17 cellular contexts compared by ENCODE assay signal in the genomic region with DNA sequence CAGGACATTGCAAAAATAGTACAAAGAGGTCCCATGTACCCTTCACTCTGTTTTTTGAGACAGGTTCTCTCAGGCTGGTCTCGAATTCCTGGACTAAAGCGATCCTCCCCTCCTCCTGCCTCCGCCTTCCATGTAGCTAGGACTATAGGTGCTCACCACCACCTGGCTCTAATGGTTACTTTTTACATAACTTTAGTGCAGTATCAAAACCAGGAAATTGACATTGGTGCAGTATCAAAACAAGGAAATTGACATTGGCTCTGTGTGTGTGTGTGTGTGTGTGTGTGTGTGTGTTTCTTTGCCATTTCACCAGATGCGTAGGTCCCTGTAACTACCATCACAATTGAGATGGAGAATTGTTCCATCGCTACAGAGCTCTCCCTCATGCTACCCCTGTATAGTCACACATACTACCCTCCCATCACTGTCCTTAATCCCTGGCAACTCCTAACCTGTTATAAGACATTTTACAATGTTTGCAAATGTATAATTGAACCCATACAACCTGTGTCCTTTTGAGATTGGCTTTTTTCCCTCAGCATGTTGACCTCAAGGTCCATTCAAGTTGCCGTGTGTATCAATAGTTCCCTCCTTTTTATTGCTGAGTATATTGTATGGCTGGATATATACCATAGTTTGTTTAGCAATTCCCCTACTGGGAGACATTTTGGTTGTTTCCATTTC. TPM values are rescaled to one million over a fixed set of nuclear protein-coding genes. Genes with fewer than 3 reads are reported as not detected.
DNase-seq lines count a peak whose midpoint lies in the region; ATAC-seq and TF ChIP-seq lines count a peak whose summit lies in the region.
"Had no signal": no experiment of that assay in that cellular context is flagged by ENCODE, and none has a peak within 500 bp of the region (broad histone marks: within the 10 kb centered on the region; RNA-seq: fewer than 3 reads in every experiment).

No MANE protein-coding gene starts in this region.

- H3K27me3 Mint-ChIP-seq in CD4-positive, alpha-beta T cell = no peaks in the 10 kb centered on the region
- H3K27me3 Mint-ChIP-seq in T-cell = no peaks in the 10 kb centered on the region
- no peaks in the 10 kb centered on the region for H3K27me3 Mint-ChIP-seq in chondrocyte (ENCODE audit: low read depth)

- peak overlapping the region; percentile 37; the same call in 1 of the 2 replicates for H3K27ac ChIP-seq in C4-2B
- no peak overlapping the region for H3K27ac ChIP-seq in CD4-positive, alpha-beta T cell (ENCODE audit: low read depth, low read length)
- H3K27ac ChIP-seq: HL-60, Peyer's patch had no signal

- peaks cover 93% of the 10 kb centered on the region for H3K4me1 Mint-ChIP-seq in CD4-positive, alpha-beta T cell (ENCODE audit: low read depth)
- peaks cover 88 to 90% (median 89%) of the 10 kb centered on the region in 3 donors for H3K4me1 Mint-ChIP-seq in T-cell
- no peaks in the 10 kb centered on the region for H3K4me1 Mint-ChIP-seq in chondrocyte (ENCODE audit: low read depth)

- TF ChIP-seq CTCF in C4-2B (conservative IDR thresholded peaks at IDR 0.05) (no peak), mucosa of descending colon (IDR thresholded peaks at IDR 0.05) (no peak), chondrocyte (IDR thresholded peaks at IDR 0.05) (no peak)
- TF ChIP-seq CTCF in CD4-positive, alpha-beta T cell (IDR thresholded peaks at IDR 0.05) = no peak

- H3K9me3 ChIP-seq in CD4-positive, alpha-beta T cell (ENCODE audit: control insufficient read depth, low read length) = no peaks in the 10 kb centered on the region
- H3K9me3 ChIP-seq in mucosa of descending colon = no peaks in the 10 kb centered on the region
- H3K9me3 ChIP-seq: BE2C, HAP-1, Peyer's patch had no signal

- H3K27me3 ChIP-seq in CD4-positive, alpha-beta T cell (ENCODE audit: control insufficient read depth, insufficient read depth, low read length) = no peaks in the 10 kb centered on the region
- H3K27me3 ChIP-seq: BE2C, Peyer's patch had no signal

- peak overlapping the region; percentile 91 for H3K27ac Mint-ChIP-seq in CD4-positive, alpha-beta T cell
- H3K27ac Mint-ChIP-seq in T-cell (peak overlapping the region; percentile 64 to 84), chondrocyte (ENCODE audit: unreplicated experiment) (no peak overlapping the region)

- no peak overlapping the region for H3K4me3 ChIP-seq in mucosa of descending colon
- H3K4me3 ChIP-seq: HAP-1, Peyer's patch had no signal

- H3K9me3 Mint-ChIP-seq in CD4-positive, alpha-beta T cell = peaks cover 3% of the 10 kb centered on the region
- H3K9me3 Mint-ChIP-seq in T-cell = peaks cover 0 to 6% (median 0%) of the 10 kb centered on the region in 3 donors
- H3K9me3 Mint-ChIP-seq in chondrocyte (ENCODE audit: low read depth) = no peaks in the 10 kb centered on the region

- peak overlapping the region; percentile 46 for H3K4me3 Mint-ChIP-seq in CD4-positive, alpha-beta T cell
- H3K4me3 Mint-ChIP-seq in T-cell (peak overlapping the region in 1 of 3 donors; percentile 49), chondrocyte (ENCODE audit: unreplicated experiment) (no peak overlapping the region)

- CTCF ChIA-PET in CD4-positive, alpha-beta T cell (lab: Charles Lee) = interaction anchor here (1.3 to 3.2 kb wide), 3 partner anchors 28 to 30 kb away, joined by 4 to 24 read pairs (median 6); no protein-coding TSS in a partner anchor
- CTCF ChIA-PET in T-cell (lab: Charles Lee) = interaction anchor here (0.7 to 1.5 kb wide), 5 partner anchors 14 to 72 kb away, joined by 3 to 4 read pairs (median 3); partner anchors contain the start of gene RIPOR2 (in 1 of the 2)

- no peak for ATAC-seq in CD4-positive, alpha-beta T cell (ENCODE audit: poor library complexity)
- ATAC-seq in T-cell (replicated peaks in 1 of 4) (no peak), mucosa of descending colon (peak; percentile 90), GM21723 (IDR thresholded peaks at IDR 0.05; ENCODE audit: unreplicated experiment) (no peak)
- ATAC-seq: Right ventricle myocardium inferior had no signal

- no peak for DNase-seq in CD4-positive, alpha-beta T cell
- DNase-seq in T-cell (peak in 1 of 34 experiments; percentile 14), mucosa of descending colon (peak in 1 of 3 donors; percentile 74), OCI-M1 (lab: John Stamatoyannopoulos, UW) (no peak), chondrocyte (ENCODE audit: low spot score) (no peak)
- DNase-seq: BE2C, DMS 273 treated with DMSO at 0.1 percent for 48 hours, NCI-H1105 treated with DMSO at 0.1 percent for 48 hours, NCI-H1694 treated with DMSO at 0.1 percent for 48 hours, NCI-H226, NCI-H524 treated with DMSO at 0.1 percent for 48 hours, Peyer's patch had no signal

- POLR2A ChIA-PET in CD4-positive, alpha-beta T cell (lab: Charles Lee) = interaction anchor here (1.1 to 20.8 kb wide), 8 partner anchors 12 to 75 kb away, joined by 3 to 1043 read pairs (median 21); partner anchors contain the start of gene RIPOR2
- POLR2A ChIA-PET in T-cell (lab: Charles Lee) = interaction anchor here in 1 of 2 donors (0.5 kb wide), 1 partner anchor 29 kb away, joined by 8 read pairs; no protein-coding TSS in a partner anchor

- peaks cover 17% of the 10 kb centered on the region for H3K36me3 Mint-ChIP-seq in CD4-positive, alpha-beta T cell (ENCODE audit: low read depth)
- H3K36me3 Mint-ChIP-seq in T-cell = peaks cover 21% of the 10 kb centered on the region
- H3K36me3 Mint-ChIP-seq in chondrocyte (ENCODE audit: low read depth) = no peaks in the 10 kb centered on the region

- intact Hi-C loops in CD4-positive, alpha-beta T cell (cut with DNase I, micrococcal nuclease) = no loop called here
- intact Hi-C loops in mucosa of descending colon (cut with DNase I, micrococcal nuclease) = no loop called here

- H3K36me3 ChIP-seq in mucosa of descending colon (ENCODE audit: low read depth) = no peaks in the 10 kb centered on the region
- H3K36me3 ChIP-seq: BE2C, HAP-1, Peyer's patch had no signal

- peaks cover 3% of the 10 kb centered on the region for H3K4me1 ChIP-seq in mucosa of descending colon (ENCODE audit: low read depth)
- H3K4me1 ChIP-seq: HAP-1, Peyer's patch had no signal

RNA-seq across cellular contexts. Expression of gene RIPOR2, which starts 28.3 kb away (rescaled TPM):
- total RNA-seq in CD4-positive, alpha-beta T cell = 100 to 1,000 TPM; 123 to 129 TPM
- total RNA-seq in T-cell = 100 to 1,000 TPM; 381 to 480 (median 441) TPM
- total RNA-seq in mucosa of descending colon = 1 to 10 TPM; 2.9 to 4.7 (median 4.1) TPM
- total RNA-seq in chondrocyte = 0.62 to 1.9 TPM (median 0.92 TPM) in 3 replicates

Comparison
In these comparisons a context has a peak if more than half of its experiments do, and no peak if none do; other contexts are left out.
1. RNA of gene RIPOR2, which starts 28.3 kb away (total RNA-seq): 381 to 480 TPM in T-cell and 123 to 129 TPM in CD4-positive, alpha-beta T cell; 2.9 to 4.7 TPM in mucosa of descending colon and 0.62 to 1.9 TPM in chondrocyte; every median in the first group is over 10 times any median in the second.